In the genomic region with DNA sequence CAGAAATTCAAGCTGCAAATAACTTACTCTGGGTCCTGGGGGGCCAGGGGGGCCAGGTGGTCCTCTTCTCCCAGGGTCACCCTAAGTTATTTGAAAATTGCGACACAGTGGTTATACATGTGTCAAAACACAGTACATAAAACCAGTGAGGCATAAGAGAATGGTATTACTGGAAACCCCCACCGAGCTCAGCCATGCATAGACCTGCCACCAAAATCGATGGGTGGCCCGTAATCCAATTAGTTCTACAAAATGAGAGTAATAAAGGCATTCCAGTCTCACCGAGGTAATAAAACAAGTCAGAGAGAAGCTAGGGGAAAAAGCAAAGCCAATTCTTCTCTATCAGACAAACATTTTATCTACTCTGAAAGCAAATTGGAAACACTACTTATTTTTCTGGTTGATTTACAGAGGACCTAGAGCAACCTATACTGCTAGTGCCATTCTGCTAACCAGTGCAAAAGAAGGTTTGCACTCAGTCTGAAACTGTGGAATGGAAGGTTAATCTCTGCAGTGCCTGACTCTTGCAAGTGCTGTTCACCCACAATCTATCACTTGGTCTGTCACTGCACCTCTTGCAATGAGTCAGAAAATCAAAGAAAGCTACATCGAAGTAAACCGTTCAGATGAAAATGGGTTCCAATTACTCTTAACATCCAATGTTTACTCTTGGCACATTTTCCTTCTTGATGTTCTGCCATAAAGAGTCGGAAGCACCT, we compare ENCODE assay signal across 1 cellular context.
TF ChIP-seq lines count a peak whose summit lies in the region.

No MANE protein-coding gene starts in this region.

TF ChIP-seq in GM12878, 131 proteins besides CTCF, POLR2A, EP300 and RAD21 (continued from another document):
- TF ChIP-seq, protein P1, sequence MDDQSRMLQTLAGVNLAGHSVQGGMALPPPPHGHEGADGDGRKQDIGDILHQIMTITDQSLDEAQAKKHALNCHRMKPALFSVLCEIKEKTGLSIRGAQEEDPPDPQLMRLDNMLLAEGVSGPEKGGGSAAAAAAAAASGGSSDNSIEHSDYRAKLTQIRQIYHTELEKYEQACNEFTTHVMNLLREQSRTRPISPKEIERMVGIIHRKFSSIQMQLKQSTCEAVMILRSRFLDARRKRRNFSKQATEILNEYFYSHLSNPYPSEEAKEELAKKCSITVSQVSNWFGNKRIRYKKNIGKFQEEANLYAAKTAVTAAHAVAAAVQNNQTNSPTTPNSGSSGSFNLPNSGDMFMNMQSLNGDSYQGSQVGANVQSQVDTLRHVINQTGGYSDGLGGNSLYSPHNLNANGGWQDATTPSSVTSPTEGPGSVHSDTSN (IDR thresholded peaks at IDR 0.05; ENCODE audit: insufficient replicate concordance, low read depth, low read length): peak; percentile 35
- TF ChIP-seq ZNF24 (IDR thresholded peaks at IDR 0.05): no peak
